In genomic region chr7:40882071-40882658, GRCh38 we compare ENCODE assay signal across 25 cellular contexts.
"Had no signal": no experiment of that assay in that cellular context is flagged by ENCODE, and none has a peak within 500 bp of the region (broad histone marks: within the 10 kb centered on the region; RNA-seq: fewer than 3 reads in every experiment).

No MANE protein-coding gene starts in this region.

- ATAC-seq: gastrocnemius medialis; lower lobe of right lung; naive thymus-derived CD4-positive, alpha-beta T cell; psoas muscle; right lobe of liver; stimulated activated naive B cell treated with anti-CD40 and anti-IgM and Interleukin-4, amounts not matched to agents 10 μg/mL and 1 μg/mL and 100 μg/mL, for 72 hours; stimulated activated naive CD8-positive, alpha-beta T cell treated with anti-CD3 and anti-CD28 coated beads, Interleukin-15, amount 100 ng/mL, for 72 hours; upper lobe of right lung had no signal

- H3K4me3 ChIP-seq: coronary artery, gastrocnemius medialis, heart right ventricle, left ventricle myocardium inferior, lower lobe of right lung, psoas muscle, right lobe of liver, spleen, testis, tibial nerve, upper lobe of right lung had no signal

- H3K9me3 ChIP-seq: gastrocnemius medialis, left ventricle myocardium inferior, lower lobe of right lung, neutrophil, psoas muscle, right lobe of liver, testis, tibial nerve, upper lobe of right lung had no signal

- H3K36me3 ChIP-seq: gastrocnemius medialis, heart right ventricle, left ventricle myocardium inferior, lower lobe of right lung, neutrophil, right lobe of liver, spleen, tibial nerve, upper lobe of right lung had no signal

- H3K27ac ChIP-seq: coronary artery, gastrocnemius medialis, heart right ventricle, left ventricle myocardium inferior, lower lobe of right lung, neutrophil, psoas muscle, right lobe of liver, spleen, upper lobe of right lung had no signal

- H3K4me1 ChIP-seq: gastrocnemius medialis, heart right ventricle, left ventricle myocardium inferior, lower lobe of right lung, psoas muscle, right lobe of liver, spleen, upper lobe of right lung had no signal

- DNase-seq: cerebellar nuclear complex; effector CD4-positive, alpha-beta T cell; endodermal cell; gastrocnemius medialis; heart right ventricle; hypothalamus; islet precursor cell; left ventricle myocardium inferior; lower lobe of right lung; mesendoderm; naive thymus-derived CD4-positive, alpha-beta T cell; psoas muscle; retina; right lobe of liver; spleen; stimulated activated CD4-positive, alpha-beta T cell treated with anti-CD3 and anti-CD28 coated beads, Interleukin-15, amount 100 ng/mL, for 24 hours; stimulated activated CD4-positive, alpha-beta T cell treated with anti-CD3 and anti-CD28 coated beads, Interleukin-1b, Interleukin-23, amount 100 ng/mL, for 48 hours; stimulated activated CD4-positive, alpha-beta T cell treated with anti-CD3 and anti-CD28 coated beads, Interleukin-4, amount 100 ng/mL, for 4 hours; stimulated activated naive B cell treated with anti-CD40 and anti-IgM and Interleukin-4, amounts not matched to agents 10 μg/mL and 1 μg/mL and 100 μg/mL, for 72 hours; stimulated activated naive CD8-positive, alpha-beta T cell treated with anti-CD3 and anti-CD28 coated beads, Interleukin-15, amount 100 ng/mL, for 72 hours; upper lobe of right lung had no signal

- H3K27me3 ChIP-seq: gastrocnemius medialis, heart right ventricle, neutrophil, right lobe of liver, spleen, testis, tibial nerve, upper lobe of right lung had no signal
